24 cellular contexts compared by ENCODE assay signal in the genomic region with DNA sequence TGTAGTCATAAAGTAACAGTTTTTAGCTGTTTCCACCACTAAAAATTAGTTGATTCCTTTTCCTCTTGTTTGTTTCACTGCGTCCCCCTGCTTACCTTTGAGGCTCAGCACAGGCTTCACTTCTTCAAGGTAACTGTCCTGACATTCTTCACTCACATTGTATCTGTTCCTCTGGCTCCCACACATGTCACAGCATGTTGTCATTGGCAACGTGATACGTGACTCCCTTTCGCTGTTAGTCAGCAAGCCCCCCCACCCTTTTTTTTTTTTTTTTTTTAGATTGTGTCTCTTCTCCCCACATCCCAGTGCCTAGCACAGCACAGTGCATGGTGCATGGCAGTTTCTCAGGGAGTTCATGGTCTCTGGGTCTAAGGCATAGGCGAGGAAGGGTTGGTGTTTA. TPM values are rescaled to one million over a fixed set of nuclear protein-coding genes. Genes with fewer than 3 reads are reported as not detected.
DNase-seq lines count a peak whose midpoint lies in the region; ATAC-seq, FAIRE-seq and TF ChIP-seq lines count a peak whose summit lies in the region.
"Had no signal": no experiment of that assay in that cellular context is flagged by ENCODE, and none has a peak within 500 bp of the region (broad histone marks: within the 10 kb centered on the region; RNA-seq: fewer than 3 reads in every experiment).

No MANE protein-coding gene starts in this region.

- no peak overlapping the region for H3K27ac Mint-ChIP-seq in activated naive CD4-positive, alpha-beta T cell treated with anti-CD3 and anti-CD28 coated beads for 36 hours
- no peak overlapping the region for H3K27ac Mint-ChIP-seq in activated naive CD4-positive, alpha-beta T cell treated with anti-CD3 and anti-CD28 coated beads, Interleukin-2, amount 10 ng/mL, durations not matched to agents 7 days and 5 days
- no peak overlapping the region for H3K27ac Mint-ChIP-seq in stimulated activated effector memory CD8-positive, alpha-beta T cell treated with anti-CD3 and anti-CD28 coated beads, Interleukin-12 subunit alpha, Interleukin-12 subunit beta, amount 100 ng/mL, for 72 hours
- H3K27ac Mint-ChIP-seq: CD4-positive, alpha-beta memory T cell; natural killer cell had no signal

- ATAC-seq in K562, result no peak; the same call in 2 of the 3 replicates
- peak; percentile 56 for ATAC-seq in stimulated activated effector memory CD8-positive, alpha-beta T cell treated with anti-CD3 and anti-CD28 coated beads, Interleukin-12 subunit alpha, Interleukin-12 subunit beta, amount 100 ng/mL, for 72 hours
- ATAC-seq: natural killer cell, right cardiac atrium had no signal

- TF ChIP-seq EP300 in K562 (IDR thresholded peaks at IDR 0.05; ENCODE audit: low read length), result no peak

- H4K20me1 ChIP-seq in K562 (replicated peaks; ENCODE audit: control insufficient read depth, insufficient read depth, low read length) (peaks cover 50% of the 10 kb centered on the region), PC-9 (ENCODE audit: insufficient read depth) (peaks cover 80% of the 10 kb centered on the region)

- FAIRE-seq in GM12892 (lab: Jason Lieb, UNC) (peak; percentile 69), K562 (lab: Jason Lieb, UNC) (no peak)
- FAIRE-seq: astrocyte had no signal

- H3K9me1 ChIP-seq in K562 (ENCODE audit: control insufficient read depth, insufficient read depth, low read length), result no peaks in the 10 kb centered on the region

- no peak overlapping the region for H3K4me3 ChIP-seq in K562
- no peak overlapping the region for H3K4me3 ChIP-seq in PC-9
- H3K4me3 ChIP-seq: esophagus squamous epithelium, ovary, thoracic aorta had no signal

- H3K36me3 ChIP-seq in K562 (ENCODE audit: control insufficient read depth, insufficient read depth, low read length) (peaks cover 30% of the 10 kb centered on the region), PC-9 (ENCODE audit: low read depth) (no peaks in the 10 kb centered on the region)
- H3K36me3 ChIP-seq: esophagus squamous epithelium, ovary, thoracic aorta had no signal

- TF ChIP-seq CTCF in K562 (IDR thresholded peaks at IDR 0.05 in 2 of 3, conservative IDR thresholded peaks at IDR 0.05 in 1 of 3; ENCODE audit: insufficient read depth in 2 of 3, low read depth in 1 of 3, low read length in 3 of 3) (no peak), PC-9 (conservative IDR thresholded peaks at IDR 0.05) (no peak)

- CTCF ChIA-PET in activated naive CD4-positive, alpha-beta T cell treated with anti-CD3 and anti-CD28 coated beads for 36 hours (lab: Charles Lee), result interaction anchor here (1.5 kb wide), 1 partner anchor 10 kb away, joined by 3 read pairs; no protein-coding TSS in a partner anchor
- CTCF ChIA-PET in activated naive CD4-positive, alpha-beta T cell treated with anti-CD3 and anti-CD28 coated beads, Interleukin-2, amount 10 ng/mL, durations not matched to agents 7 days and 5 days (lab: Charles Lee), result no interaction called here
- CTCF ChIA-PET in K562 (lab: Yijun Ruan, JAX; ENCODE audit: low intra/inter-chr PET ratio), result no interaction called here
- CTCF ChIA-PET in PC-9 (lab: Charles Lee), result no interaction called here

- H3K9ac ChIP-seq in K562 (ENCODE audit: insufficient read depth in 1 of 2, low read depth in 2 of 2, low read length in 2 of 2), result no peak overlapping the region

- TF ChIP-seq POLR2A in GM12892 (IDR thresholded peaks at IDR 0.05; ENCODE audit: low read depth, low read length), result no peak
- TF ChIP-seq POLR2A in K562 (conservative IDR thresholded peaks at IDR 0.05), result no peak

- DNase-seq in activated naive CD4-positive, alpha-beta T cell treated with anti-CD3 and anti-CD28 coated beads for 36 hours, result peak; percentile 23
- DNase-seq in activated naive CD4-positive, alpha-beta T cell treated with anti-CD3 and anti-CD28 coated beads, Interleukin-2, amount 10 ng/mL, durations not matched to agents 7 days and 5 days, result no peak
- DNase-seq in GM12892 (ENCODE audit: insufficient read length) (no peak), K562 (ENCODE audit: extremely low read depth in 1 of 4, low spot score in 3 of 4) (peak in 1 of 4 experiments; percentile 25), PC-9 (no peak), NCI-H510A (lab: John Stamatoyannopoulos, UW) (no peak)
- no peak for DNase-seq in stimulated activated effector memory CD8-positive, alpha-beta T cell treated with anti-CD3 and anti-CD28 coated beads, Interleukin-12 subunit alpha, Interleukin-12 subunit beta, amount 100 ng/mL, for 72 hours (ENCODE audit: low spot score in 2 of 2)
- DNase-seq: activated naive CD4-positive, alpha-beta T cell treated with anti-CD3 and anti-CD28 coated beads, Interleukin-2, amount 50 U/mL, for 16 hours; CD4-positive, alpha-beta memory T cell; cerebellar nuclear complex; DMS53; effector CD4-positive, alpha-beta T cell; esophagus squamous epithelium; H7; natural killer cell; NCI-H1092 treated with DMSO at 0.1 percent for 48 hours; NCI-H2081; NCI-H510A treated with DMSO at 0.1 percent for 48 hours; ovary; right cardiac atrium; stimulated activated CD4-positive, alpha-beta T cell treated with anti-CD3 and anti-CD28 coated beads, Interleukin-12 subunit alpha, Interleukin-12 subunit beta, amount 100 ng/mL, for 4 hours; T1000 had no signal

- H3K9me3 ChIP-seq in K562 (replicated peaks; ENCODE audit: control insufficient read depth, insufficient read depth, low read depth, low read length), result no peaks in the 10 kb centered on the region
- no peaks in the 10 kb centered on the region for H3K9me3 ChIP-seq in PC-9 (ENCODE audit: insufficient read depth, low read depth)
- H3K9me3 ChIP-seq: esophagus squamous epithelium, ovary, thoracic aorta had no signal

- H2AFZ ChIP-seq in K562 (ENCODE audit: low read depth, low read length) (no peak overlapping the region), PC-9 (no peak overlapping the region)

- H3K9me3 Mint-ChIP-seq in activated naive CD4-positive, alpha-beta T cell treated with anti-CD3 and anti-CD28 coated beads for 36 hours, result no peaks in the 10 kb centered on the region
- no peaks in the 10 kb centered on the region for H3K9me3 Mint-ChIP-seq in activated naive CD4-positive, alpha-beta T cell treated with anti-CD3 and anti-CD28 coated beads, Interleukin-2, amount 10 ng/mL, durations not matched to agents 7 days and 5 days
- H3K9me3 Mint-ChIP-seq in stimulated activated effector memory CD8-positive, alpha-beta T cell treated with anti-CD3 and anti-CD28 coated beads, Interleukin-12 subunit alpha, Interleukin-12 subunit beta, amount 100 ng/mL, for 72 hours, result no peaks in the 10 kb centered on the region
- H3K9me3 Mint-ChIP-seq: natural killer cell had no signal

- WGBS in K562 (ENCODE audit: insufficient coverage, low coverage, missing lambda C conversion rate), result 61% methylated on average over 4 of the region's 5 CpGs

- no peaks in the 10 kb centered on the region for H3K27me3 Mint-ChIP-seq in activated naive CD4-positive, alpha-beta T cell treated with anti-CD3 and anti-CD28 coated beads for 36 hours (ENCODE audit: low read depth)
- H3K27me3 Mint-ChIP-seq in activated naive CD4-positive, alpha-beta T cell treated with anti-CD3 and anti-CD28 coated beads, Interleukin-2, amount 10 ng/mL, durations not matched to agents 7 days and 5 days, result no peaks in the 10 kb centered on the region
- H3K27me3 Mint-ChIP-seq: CD4-positive, alpha-beta memory T cell had no signal

- H3K36me3 Mint-ChIP-seq in activated naive CD4-positive, alpha-beta T cell treated with anti-CD3 and anti-CD28 coated beads for 36 hours (ENCODE audit: low read depth), result peaks cover 7% of the 10 kb centered on the region
- peaks cover 19% of the 10 kb centered on the region for H3K36me3 Mint-ChIP-seq in activated naive CD4-positive, alpha-beta T cell treated with anti-CD3 and anti-CD28 coated beads, Interleukin-2, amount 10 ng/mL, durations not matched to agents 7 days and 5 days
- peaks cover 8% of the 10 kb centered on the region for H3K36me3 Mint-ChIP-seq in stimulated activated effector memory CD8-positive, alpha-beta T cell treated with anti-CD3 and anti-CD28 coated beads, Interleukin-12 subunit alpha, Interleukin-12 subunit beta, amount 100 ng/mL, for 72 hours
- H3K36me3 Mint-ChIP-seq: natural killer cell had no signal

- POLR2A ChIA-PET in K562 (lab: Yijun Ruan, JAX) (interaction anchor here (1.0 kb wide), 1 partner anchor 17 kb away, joined by 3 read pairs; no protein-coding TSS in a partner anchor), PC-9 (lab: Charles Lee; ENCODE audit: unreplicated experiment) (no interaction called here)

- peaks cover 9 to 30% of the 10 kb centered on the region in 2 experiments for H3K4me1 ChIP-seq in K562 (replicated peaks in 1 of 2; ENCODE audit: control insufficient read depth in 2 of 2, insufficient read depth in 2 of 2, low read length in 2 of 2)
- peaks cover 14% of the 10 kb centered on the region; the same call in 1 of the 2 replicates for H3K4me1 ChIP-seq in PC-9 (replicated peaks; ENCODE audit: insufficient read depth)

- in situ Hi-C loops in K562 (cut with MboI), result no loop called here

- BruUV-seq in K562 (replicated peaks; lab: Mats Ljungman, UMichigan), result no TSS peak
- no TSS peak for BruUV-seq in PC-9 (replicated peaks; lab: Mats Ljungman, UMichigan)

- peaks cover 9% of the 10 kb centered on the region; the same call in 1 of the 2 replicates for H3F3A ChIP-seq in PC-9 (ENCODE audit: insufficient read depth, low read depth)

- TF ChIP-seq RAD21 in K562 (CRISPR knock-in tag; conservative IDR thresholded peaks at IDR 0.05 in 1 of 2, IDR thresholded peaks at IDR 0.05 in 1 of 2), result no peak

- H3K27ac ChIP-seq in K562 (ENCODE audit: extremely low read depth, low read depth, low read length) (no peak overlapping the region), PC-9 (no peak overlapping the region)
- H3K27ac ChIP-seq: esophagus squamous epithelium, ovary, thoracic aorta had no signal

- H3K9me2 ChIP-seq in PC-9 (ENCODE audit: insufficient read depth), result no peaks in the 10 kb centered on the region

- H3K4me3 Mint-ChIP-seq in activated naive CD4-positive, alpha-beta T cell treated with anti-CD3 and anti-CD28 coated beads for 36 hours, result no peak overlapping the region
- H3K4me3 Mint-ChIP-seq in activated naive CD4-positive, alpha-beta T cell treated with anti-CD3 and anti-CD28 coated beads, Interleukin-2, amount 10 ng/mL, durations not matched to agents 7 days and 5 days, result no peak overlapping the region
- H3K4me3 Mint-ChIP-seq in stimulated activated effector memory CD8-positive, alpha-beta T cell treated with anti-CD3 and anti-CD28 coated beads, Interleukin-12 subunit alpha, Interleukin-12 subunit beta, amount 100 ng/mL, for 72 hours, result no peak overlapping the region
- H3K4me3 Mint-ChIP-seq: CD4-positive, alpha-beta memory T cell; natural killer cell had no signal

- H3K79me2 ChIP-seq in K562 (ENCODE audit: control insufficient read depth, insufficient read depth, low read length) (peaks cover 99% of the 10 kb centered on the region), PC-9 (ENCODE audit: low read depth) (peaks cover 99% of the 10 kb centered on the region)

- intact Hi-C loops in activated naive CD4-positive, alpha-beta T cell treated with anti-CD3 and anti-CD28 coated beads for 36 hours (cut with micrococcal nuclease), result loop anchor here (10.0 kb wide), 2 partner anchors 778 to 1008 kb away; a partner anchor contains a TSS
- intact Hi-C loops in K562 (cut with micrococcal nuclease), result no loop called here
- intact Hi-C loops in PC-9 (cut with micrococcal nuclease; ENCODE audit: unreplicated experiment), result no loop called here

- no peaks in the 10 kb centered on the region for H3K27me3 ChIP-seq in K562 (ENCODE audit: control insufficient read depth in 2 of 2, insufficient read depth in 2 of 2, low read length in 2 of 2)
- no peaks in the 10 kb centered on the region for H3K27me3 ChIP-seq in PC-9 (ENCODE audit: insufficient read depth, low read depth)
- H3K27me3 ChIP-seq: esophagus squamous epithelium, ovary had no signal

- peaks cover 33% of the 10 kb centered on the region for H3K4me1 Mint-ChIP-seq in activated naive CD4-positive, alpha-beta T cell treated with anti-CD3 and anti-CD28 coated beads for 36 hours (ENCODE audit: low read depth)
- H3K4me1 Mint-ChIP-seq in activated naive CD4-positive, alpha-beta T cell treated with anti-CD3 and anti-CD28 coated beads, Interleukin-2, amount 10 ng/mL, durations not matched to agents 7 days and 5 days, result peaks cover 26% of the 10 kb centered on the region
- peaks cover 23% of the 10 kb centered on the region for H3K4me1 Mint-ChIP-seq in stimulated activated effector memory CD8-positive, alpha-beta T cell treated with anti-CD3 and anti-CD28 coated beads, Interleukin-12 subunit alpha, Interleukin-12 subunit beta, amount 100 ng/mL, for 72 hours

- no peak overlapping the region for H3K4me2 ChIP-seq in K562 (ENCODE audit: insufficient read depth, low read length)
- no peak overlapping the region for H3K4me2 ChIP-seq in PC-9

RNA-seq across cellular contexts. Expression of a gene that starts 13.3 kb away (rescaled TPM):
- total RNA-seq in activated naive CD4-positive, alpha-beta T cell treated with anti-CD3 and anti-CD28 coated beads for 36 hours, result 10 to 100 TPM; 26.8 to 27.9 TPM
- polyA plus RNA-seq in GM12892 (2012; ENCODE audit: missing spikeins), result 23.1 TPM
- 28.5 and 56.2 TPM in 2 replicates for total RNA-seq in K562 (2011; cell fraction: chromatin; rRNA removed; ENCODE audit: low replicate concordance)
- 14.8 and 19.5 TPM in 2 replicates for total RNA-seq in K562 (2011; cell fraction: nucleolus; rRNA removed)
- total RNA-seq in K562 (2011; cell fraction: nucleoplasm; rRNA removed), result 43.9 and 84.6 TPM in 2 replicates
- 9.4 and 10.5 TPM in 2 replicates for total RNA-seq in K562 (2014; rRNA removed)
- total RNA-seq in K562 (2014; rRNA removed; fragmentation: Illumina TruSeq; extraction: Trizol), result 27.9 and 29.5 TPM in 2 replicates
- 22.7 and 25.7 TPM in 2 replicates for total RNA-seq in K562 (2015; rRNA removed; fragmentation: Illumina TruSeq; extraction: Trizol)
- total RNA-seq in K562 (2021), result 50.7 and 50.8 TPM in 2 replicates
- 22.6 and 40.3 TPM in 2 replicates for polyA plus RNA-seq in K562 (2011; rRNA removed)
- polyA plus RNA-seq in K562 (2011; cell fraction: cytosol; rRNA removed), result 18.5 and 29.2 TPM in 2 replicates
- 22.9 and 26.1 TPM in 2 replicates for polyA plus RNA-seq in K562 (2011; cell fraction: nucleus; rRNA removed)
- polyA plus RNA-seq in K562 (2012), result 41.2 and 44.4 TPM in 2 replicates
- 51.0 and 51.2 TPM in 2 replicates for polyA plus RNA-seq in K562 (2014; fragmentation: Illumina TruSeq; extraction: Trizol)
- 1 to 10 TPM; 3.4 to 8.4 TPM for polyA plus RNA-seq in K562 (2014; fragmentation: Nextera tagmentation; extraction: Ambion mirVana)
- polyA plus RNA-seq in K562 (2014; rRNA removed), result 32.7 and 34.3 TPM in 2 replicates
- polyA minus RNA-seq in K562 (2011; rRNA and poly(A)+ RNA removed), result 25.1 and 32.6 TPM in 2 replicates
- polyA minus RNA-seq in K562 (2011; cell fraction: cytosol; rRNA and poly(A)+ RNA removed), result 23.1 and 26.0 TPM in 2 replicates
- polyA minus RNA-seq in K562 (2011; cell fraction: nucleus; rRNA and poly(A)+ RNA removed), result 12.1 and 20.3 TPM in 2 replicates
- total RNA-seq in PC-9 (2021), result 73.0 and 80.6 TPM in 2 replicates
